15 cellular contexts compared by ENCODE assay signal in genomic region chr6:20408851-20409250, GRCh38. TPM values are rescaled to one million over a fixed set of nuclear protein-coding genes. Genes with fewer than 3 reads are reported as not detected.
DNase-seq lines count a peak whose midpoint lies in the region; ATAC-seq and TF ChIP-seq lines count a peak whose summit lies in the region.
"Had no signal": no experiment of that assay in that cellular context is flagged by ENCODE, and none has a peak within 500 bp of the region (broad histone marks: within the 10 kb centered on the region; RNA-seq: fewer than 3 reads in every experiment).

No MANE protein-coding gene starts in this region.

- no peak overlapping the region for H2BK12ac ChIP-seq in H9 (ENCODE audit: insufficient read length, low read depth, low read length)

- no peaks in the 10 kb centered on the region for H3K9me3 ChIP-seq in CD8-positive, alpha-beta memory T cell (ENCODE audit: low read length)
- H3K9me3 ChIP-seq in H9 (ENCODE audit: control insufficient read depth, low read depth, low read length) (no peaks in the 10 kb centered on the region), neutrophil (no peaks in the 10 kb centered on the region), aorta (ENCODE audit: control insufficient read depth, low read length) (no peaks in the 10 kb centered on the region)
- H3K9me3 ChIP-seq: left ventricle myocardium inferior, tibial nerve had no signal

- H2BK120ac ChIP-seq in H9 (ENCODE audit: low read depth, low read length, poor library complexity, severe bottlenecking): no peak overlapping the region

- no peaks in the 10 kb centered on the region for H3K27me3 ChIP-seq in CD8-positive, alpha-beta memory T cell (ENCODE audit: insufficient read depth, low read length, poor library complexity, severe bottlenecking)
- H3K27me3 ChIP-seq in H9 (ENCODE audit: insufficient read depth, low read length): no peaks in the 10 kb centered on the region
- no peaks in the 10 kb centered on the region for H3K27me3 ChIP-seq in neutrophil
- H3K27me3 ChIP-seq in aorta (ENCODE audit: control insufficient read depth in 1 of 2, insufficient read depth in 2 of 2, low read length in 1 of 2): no peaks in the 10 kb centered on the region
- H3K27me3 ChIP-seq: tibial nerve had no signal

- no peaks in the 10 kb centered on the region for H4K20me1 ChIP-seq in H9 (ENCODE audit: control insufficient read depth, insufficient read depth, insufficient read length)

- H2BK15ac ChIP-seq in H9 (ENCODE audit: low read depth, low read length): no peak overlapping the region

- TF ChIP-seq CTCF in H9 (conservative IDR thresholded peaks at IDR 0.05) (no peak), neutrophil (IDR thresholded peaks at IDR 0.05) (no peak)

- no peak overlapping the region for H2AK5ac ChIP-seq in H9 (ENCODE audit: insufficient read length, low read length)

- H3K14ac ChIP-seq in H9 (ENCODE audit: insufficient read depth, low read length): no peak overlapping the region

- no peak overlapping the region for H3T11ph ChIP-seq in H9 (ENCODE audit: low read length)

- H3K23me2 ChIP-seq in H9 (ENCODE audit: insufficient read length, low read depth, low read length, poor library complexity, severe bottlenecking): peaks cover 6% of the 10 kb centered on the region

- peaks cover 0 to 37% (median 2%) of the 10 kb centered on the region in 3 donors for H3K36me3 Mint-ChIP-seq in CD8-positive, alpha-beta memory T cell
- peaks cover 24 to 36% (median 25%) of the 10 kb centered on the region in 3 experiments for H3K36me3 Mint-ChIP-seq in H9 (ENCODE audit: insufficient read depth in 1 of 3, low read depth in 3 of 3)
- peaks cover 40% of the 10 kb centered on the region for H3K36me3 Mint-ChIP-seq in activated T-helper 1 cell treated with anti-CD3 and anti-CD28 coated beads, Interleukin-12 subunit alpha, Interleukin-12 subunit beta, Interleukin-2, Interleukin-4 antibody, amounts not matched to agents 30 ng/mL and 10 ng/mL and 1 ng/mL, durations not matched to agents 14 hours and 24 hours and 36 hours (ENCODE audit: low read depth)
- H3K36me3 Mint-ChIP-seq in T-cell: peaks cover 17% of the 10 kb centered on the region

- WGBS in H9 (ENCODE audit: extremely low coverage, insufficient read length, low lambda C conversion rate): no CpG with 5 or more reads among the region's 4 CpGs
- WGBS in aorta, 2 donors: 86 to 88% methylated on average over 4 of the region's 4 CpGs

- H2AFZ ChIP-seq in H9 (ENCODE audit: low read length): no peak overlapping the region

- no peak for ATAC-seq in aorta (ENCODE audit: low FRiP score)
- ATAC-seq in T-cell (replicated peaks in 1 of 4): no peak

- intact Hi-C loops in activated T-helper 1 cell treated with anti-CD3 and anti-CD28 coated beads, Interleukin-12 subunit alpha, Interleukin-12 subunit beta, Interleukin-2, Interleukin-4 antibody, amounts not matched to agents 30 ng/mL and 10 ng/mL and 1 ng/mL, durations not matched to agents 14 hours and 24 hours and 36 hours (cut with micrococcal nuclease): loop anchor here (5.0 kb wide), 1 partner anchor 33 kb away; no protein-coding TSS in a partner anchor
- intact Hi-C loops in aorta (cut with DNase I): no loop called here

- no peak overlapping the region for H3K56ac ChIP-seq in H9 (ENCODE audit: insufficient read length, low read depth, low read length)

- H3K4me1 ChIP-seq in CD8-positive, alpha-beta memory T cell (ENCODE audit: insufficient read depth, low read length): peaks cover 57% of the 10 kb centered on the region
- H3K4me1 ChIP-seq in H9 (ENCODE audit: insufficient read depth, low read length) (peaks cover 3% of the 10 kb centered on the region; the same call in 1 of the 2 replicates), neutrophil (ENCODE audit: control insufficient read depth in 1 of 2, insufficient read depth in 1 of 2, low read depth in 1 of 2, low read length in 1 of 2) (peaks cover 73 to 87% of the 10 kb centered on the region in 2 experiments), aorta (ENCODE audit: control insufficient read depth in 1 of 2, insufficient read depth in 2 of 2, low read length in 2 of 2) (peaks cover 0 to 4% of the 10 kb centered on the region in 2 donors)

- H4K5ac ChIP-seq in H9 (ENCODE audit: insufficient read length, low read depth, low read length): no peak overlapping the region

- peaks cover 3% of the 10 kb centered on the region for H3K36me3 ChIP-seq in CD8-positive, alpha-beta memory T cell (ENCODE audit: insufficient read depth, low read length)
- H3K36me3 ChIP-seq in neutrophil (no peaks in the 10 kb centered on the region), aorta (ENCODE audit: control insufficient read depth in 1 of 2, insufficient read depth in 2 of 2, low read length in 1 of 2) (no peaks in the 10 kb centered on the region)
- H3K36me3 ChIP-seq: left ventricle myocardium inferior, tibial nerve had no signal

- no peak overlapping the region for H3K4me3 ChIP-seq in CD8-positive, alpha-beta memory T cell (ENCODE audit: low read length)
- H3K4me3 ChIP-seq in neutrophil (ENCODE audit: low read depth in 1 of 2, low read length in 1 of 2): no peak overlapping the region
- no peak overlapping the region for H3K4me3 ChIP-seq in aorta (ENCODE audit: low read length in 2 of 2)
- H3K4me3 ChIP-seq: tibial nerve had no signal

- POLR2A ChIA-PET in CD8-positive, alpha-beta memory T cell (lab: Charles Lee): no interaction called here
- POLR2A ChIA-PET in T-cell (lab: Charles Lee): no interaction called here

- H2BK20ac ChIP-seq in H9 (ENCODE audit: low read depth, low read length, poor library complexity, severe bottlenecking): no peak overlapping the region

- peak overlapping the region; percentile 47 to 94 (median 88) for H3K27ac Mint-ChIP-seq in CD8-positive, alpha-beta memory T cell
- no peak overlapping the region for H3K27ac Mint-ChIP-seq in H9
- peak overlapping the region; percentile 67 for H3K27ac Mint-ChIP-seq in activated T-helper 1 cell treated with anti-CD3 and anti-CD28 coated beads, Interleukin-12 subunit alpha, Interleukin-12 subunit beta, Interleukin-2, Interleukin-4 antibody, amounts not matched to agents 30 ng/mL and 10 ng/mL and 1 ng/mL, durations not matched to agents 14 hours and 24 hours and 36 hours
- H3K27ac Mint-ChIP-seq in T-cell: peak overlapping the region in 1 of 2 donors; percentile 43

- H4K91ac ChIP-seq in H9 (ENCODE audit: insufficient read length, low read depth, low read length): no peak overlapping the region

- peaks cover 71 to 92% (median 88%) of the 10 kb centered on the region in 3 donors for H3K4me1 Mint-ChIP-seq in CD8-positive, alpha-beta memory T cell
- H3K4me1 Mint-ChIP-seq in H9 (peaks cover 39 to 40% of the 10 kb centered on the region in 2 experiments), T-cell (peaks cover 70 to 81% (median 73%) of the 10 kb centered on the region in 3 donors)
- peaks cover 80% of the 10 kb centered on the region for H3K4me1 Mint-ChIP-seq in activated T-helper 1 cell treated with anti-CD3 and anti-CD28 coated beads, Interleukin-12 subunit alpha, Interleukin-12 subunit beta, Interleukin-2, Interleukin-4 antibody, amounts not matched to agents 30 ng/mL and 10 ng/mL and 1 ng/mL, durations not matched to agents 14 hours and 24 hours and 36 hours (ENCODE audit: low read depth)

- peaks cover 83% of the 10 kb centered on the region for H3K79me2 ChIP-seq in H9 (ENCODE audit: insufficient read depth, low read length)

- H2BK5ac ChIP-seq in H9 (ENCODE audit: insufficient read length, low read length): no peak overlapping the region

- peaks cover 12% of the 10 kb centered on the region for H3K79me1 ChIP-seq in H9 (ENCODE audit: insufficient read depth, low read depth, low read length, poor library complexity, severe bottlenecking)

- no peak overlapping the region for H3K9ac ChIP-seq in H9 (ENCODE audit: extremely low read depth, insufficient read length, low read length)

- H3K27me3 Mint-ChIP-seq in CD8-positive, alpha-beta memory T cell: no peaks in the 10 kb centered on the region
- H3K27me3 Mint-ChIP-seq in H9 (ENCODE audit: low read depth) (no peaks in the 10 kb centered on the region; the same call in 1 of the 2 replicates), T-cell (no peaks in the 10 kb centered on the region)
- no peaks in the 10 kb centered on the region for H3K27me3 Mint-ChIP-seq in activated T-helper 1 cell treated with anti-CD3 and anti-CD28 coated beads, Interleukin-12 subunit alpha, Interleukin-12 subunit beta, Interleukin-2, Interleukin-4 antibody, amounts not matched to agents 30 ng/mL and 10 ng/mL and 1 ng/mL, durations not matched to agents 14 hours and 24 hours and 36 hours (ENCODE audit: insufficient read depth)

- no peak overlapping the region for H3K4ac ChIP-seq in H9 (ENCODE audit: low read depth, low read length)

- H3K23ac ChIP-seq in H9 (ENCODE audit: insufficient read length, low read depth, low read length): no peak overlapping the region

- CTCF ChIA-PET in CD8-positive, alpha-beta memory T cell (lab: Charles Lee): no interaction called here
- CTCF ChIA-PET in T-cell (lab: Charles Lee): interaction anchor here in 1 of 2 donors (0.6 kb wide), 1 partner anchor 1294 kb away, joined by 6 read pairs; no protein-coding TSS in a partner anchor

- peak overlapping the region; percentile 4 for H3K4me2 ChIP-seq in H9 (ENCODE audit: insufficient read depth, insufficient read length, low read length)

- H4K8ac ChIP-seq in H9 (replicated peaks; ENCODE audit: insufficient read length, low read depth, low read length): no peak overlapping the region

- DNase-seq in CD8-positive, alpha-beta memory T cell: no peak
- no peak for DNase-seq in H9
- no peak for DNase-seq in activated T-helper 1 cell treated with anti-CD3 and anti-CD28 coated beads, Interleukin-12 subunit alpha, Interleukin-12 subunit beta, Interleukin-2, Interleukin-4 antibody, amounts not matched to agents 30 ng/mL and 10 ng/mL and 1 ng/mL, durations not matched to agents 14 hours and 24 hours and 36 hours (ENCODE audit: low spot score)
- no peak for DNase-seq in aorta
- no peak for DNase-seq in T-cell
- no peak for DNase-seq in T-helper 9 cell
- DNase-seq: activated CD4-positive, alpha-beta T cell treated with anti-CD3 and anti-CD28 coated beads for 48 hours; activated effector memory CD4-positive, alpha-beta T cell treated with Interleukin-2 at 50 U/mL for 16 hours; cortex of kidney; DMS53; left ventricle myocardium inferior; NCI-H1417 treated with DMSO at 0.1 percent for 48 hours; SHP77 had no signal

- H3K4me3 Mint-ChIP-seq in CD8-positive, alpha-beta memory T cell: peak overlapping the region; percentile 56 to 83 (median 73)
- no peak overlapping the region for H3K4me3 Mint-ChIP-seq in H9
- H3K4me3 Mint-ChIP-seq in activated T-helper 1 cell treated with anti-CD3 and anti-CD28 coated beads, Interleukin-12 subunit alpha, Interleukin-12 subunit beta, Interleukin-2, Interleukin-4 antibody, amounts not matched to agents 30 ng/mL and 10 ng/mL and 1 ng/mL, durations not matched to agents 14 hours and 24 hours and 36 hours: no peak overlapping the region
- peak overlapping the region in 1 of 3 donors; percentile 55 for H3K4me3 Mint-ChIP-seq in T-cell

- H3K9me3 Mint-ChIP-seq in CD8-positive, alpha-beta memory T cell: no peaks in the 10 kb centered on the region
- no peaks in the 10 kb centered on the region for H3K9me3 Mint-ChIP-seq in H9
- no peaks in the 10 kb centered on the region for H3K9me3 Mint-ChIP-seq in activated T-helper 1 cell treated with anti-CD3 and anti-CD28 coated beads, Interleukin-12 subunit alpha, Interleukin-12 subunit beta, Interleukin-2, Interleukin-4 antibody, amounts not matched to agents 30 ng/mL and 10 ng/mL and 1 ng/mL, durations not matched to agents 14 hours and 24 hours and 36 hours
- no peaks in the 10 kb centered on the region for H3K9me3 Mint-ChIP-seq in T-cell

- no peak overlapping the region for H3K18ac ChIP-seq in H9 (ENCODE audit: insufficient read length, low read depth, low read length)

- peak overlapping the region; percentile 29 for H3K27ac ChIP-seq in CD8-positive, alpha-beta memory T cell (ENCODE audit: low read depth, low read length)
- no peak overlapping the region for H3K27ac ChIP-seq in H9 (ENCODE audit: insufficient read length, low read depth, low read length)
- H3K27ac ChIP-seq in neutrophil: peak overlapping the region; percentile 65
- H3K27ac ChIP-seq in aorta (ENCODE audit: low read depth in 1 of 2, low read length in 2 of 2): no peak overlapping the region

RNA-seq across cellular contexts. Expression of gene E2F3, which starts 7.2 kb away (rescaled TPM):
- 10 to 100 TPM; 31.5 to 32.3 TPM for total RNA-seq in CD8-positive, alpha-beta memory T cell
- polyA plus RNA-seq in CD8-positive, alpha-beta memory T cell: 13.1 TPM
- total RNA-seq in H9 (2021) (34.7 and 35.7 TPM in 2 replicates), aorta (10 to 100 TPM; 12.7 to 15.5 TPM), T-cell (10 to 100 TPM in 4 of 5 donors, 1 to 10 TPM in 1; 9.6 to 28.2 (median 23.1) TPM)
- total RNA-seq in activated T-helper 1 cell treated with anti-CD3 and anti-CD28 coated beads, Interleukin-12 subunit alpha, Interleukin-12 subunit beta, Interleukin-2, Interleukin-4 antibody, amounts not matched to agents 30 ng/mL and 10 ng/mL and 1 ng/mL, durations not matched to agents 14 hours and 24 hours and 36 hours: 30.3 and 30.5 TPM in 2 replicates
- 1 to 10 TPM; 3.3 to 7.6 TPM for polyA plus RNA-seq in aorta

Comparison
In these comparisons a context has a peak if more than half of its experiments do, and no peak if none do; other contexts are left out.
1. H3K27ac ChIP-seq: peak in CD8-positive, alpha-beta memory T cell (single experiment) and neutrophil (single experiment); none in H9 (single experiment) and aorta (0 of 2).
2. H3K27ac Mint-ChIP-seq: peak in CD8-positive, alpha-beta memory T cell (8 of 8) and activated T-helper 1 cell treated with anti-CD3 and anti-CD28 coated beads, Interleukin-12 subunit alpha, Interleukin-12 subunit beta, Interleukin-2, Interleukin-4 antibody, amounts not matched to agents 30 ng/mL and 10 ng/mL and 1 ng/mL, durations not matched to agents 14 hours and 24 hours and 36 hours (single experiment); none in H9 (0 of 3).
3. H3K4me3 Mint-ChIP-seq: peak in CD8-positive, alpha-beta memory T cell (7 of 7); none in H9 (0 of 2) and activated T-helper 1 cell treated with anti-CD3 and anti-CD28 coated beads, Interleukin-12 subunit alpha, Interleukin-12 subunit beta, Interleukin-2, Interleukin-4 antibody, amounts not matched to agents 30 ng/mL and 10 ng/mL and 1 ng/mL, durations not matched to agents 14 hours and 24 hours and 36 hours (single experiment).